19 cellular contexts compared by ENCODE assay signal in the genomic region with DNA sequence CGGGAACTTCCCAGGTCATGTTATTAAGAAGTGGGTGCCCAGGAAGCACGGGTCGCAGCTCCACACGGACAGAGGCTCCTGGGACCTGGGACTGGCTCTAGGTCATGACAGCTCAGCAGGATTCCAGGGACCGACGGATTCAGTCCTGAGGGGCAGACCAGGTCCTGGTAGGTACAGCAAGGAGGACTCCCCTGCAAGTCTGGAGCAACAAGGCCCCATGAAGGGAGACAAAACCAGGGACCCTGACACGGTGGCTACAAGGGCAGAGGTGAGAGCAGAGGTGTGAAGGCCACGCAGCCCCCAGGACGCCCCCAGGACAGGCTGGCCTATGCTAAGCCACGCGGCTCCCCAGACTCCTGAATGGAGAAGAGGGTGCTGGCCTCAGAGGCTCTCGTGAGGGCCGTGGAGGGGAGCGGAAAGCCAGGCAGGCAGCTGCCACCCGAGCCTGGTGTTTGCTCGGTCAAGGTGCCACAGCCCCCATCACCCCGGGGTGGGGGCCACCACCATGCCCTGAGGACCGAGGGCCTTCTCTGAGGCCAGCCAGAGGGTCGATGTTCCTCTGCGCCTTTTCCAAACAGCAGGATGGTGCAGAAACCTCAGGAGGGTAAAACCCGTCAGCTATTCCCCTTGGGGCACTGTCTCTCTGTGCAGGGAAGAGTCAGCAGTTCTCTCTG.
"Had no signal": no experiment of that assay in that cellular context is flagged by ENCODE, and none has a peak within 500 bp of the region (broad histone marks: within the 10 kb centered on the region; RNA-seq: fewer than 3 reads in every experiment).

No MANE protein-coding gene starts in this region.

- H3K4me1 ChIP-seq: gastroesophageal sphincter, transverse colon had no signal

- H3K36me3 ChIP-seq: brain microvascular endothelial cell, gastroesophageal sphincter, transverse colon had no signal

- H2AFZ ChIP-seq: hepatocyte had no signal

- H3K4me1 Mint-ChIP-seq: activated naive CD8-positive, alpha-beta T cell treated with anti-CD3 and anti-CD28 coated beads, Interleukin-2, amount 10 ng/mL, durations not matched to agents 7 days and 5 days; endodermal cell; nephron; T-helper 17 cell had no signal

- H3K27me3 ChIP-seq: brain microvascular endothelial cell, hepatocyte, transverse colon had no signal

- DNase-seq: activated CD4-positive, alpha-beta T cell treated with anti-CD3 and anti-CD28 coated beads for 4 hours; activated CD8-positive, alpha-beta memory T cell treated with anti-CD3 and anti-CD28 coated beads, Interleukin-2, amount 50 U/mL, for 4 hours; activated CD8-positive, alpha-beta T cell treated with anti-CD3 and anti-CD28 coated beads, Interleukin-2, amount 10 ng/mL, durations not matched to agents 7 days and 5 days; activated naive CD8-positive, alpha-beta T cell treated with anti-CD3 and anti-CD28 coated beads, Interleukin-2, amount 10 ng/mL, durations not matched to agents 7 days and 5 days; activated T-cell treated with anti-CD3 and anti-CD28 coated beads, Interleukin-2, amount 50 U/mL, for 72 hours; brain microvascular endothelial cell; endodermal cell; erythroblast; stimulated activated CD4-positive, alpha-beta T cell treated with anti-CD3 and anti-CD28 coated beads, Interleukin-4, amount 100 ng/mL, for 24 hours; stimulated activated naive CD4-positive, alpha-beta T cell treated with Interleukin-2 at 50 U/mL for 16 hours; T-helper 17 cell had no signal

- H3K27ac ChIP-seq: brain microvascular endothelial cell, gastroesophageal sphincter, hepatocyte, skin epidermis, transverse colon had no signal

- H3K36me3 Mint-ChIP-seq: activated naive CD8-positive, alpha-beta T cell treated with anti-CD3 and anti-CD28 coated beads, Interleukin-2, amount 10 ng/mL, durations not matched to agents 7 days and 5 days had no signal

- H3K4me3 Mint-ChIP-seq: activated CD8-positive, alpha-beta T cell treated with anti-CD3 and anti-CD28 coated beads, Interleukin-2, amount 10 ng/mL, durations not matched to agents 7 days and 5 days; activated naive CD8-positive, alpha-beta T cell treated with anti-CD3 and anti-CD28 coated beads, Interleukin-2, amount 10 ng/mL, durations not matched to agents 7 days and 5 days; activated T-cell treated with anti-CD3 and anti-CD28 coated beads, Interleukin-2, amount 50 U/mL, for 72 hours; dendritic cell treated with granulocyte-macrophage colony-stimulating factor and Interleukin-4, amounts not matched to agents 40 ng/mL and 50 ng/mL, for 4 days; endodermal cell; nephron; T-helper 17 cell; WTC11 had no signal

- H3K27ac Mint-ChIP-seq: activated CD8-positive, alpha-beta T cell treated with anti-CD3 and anti-CD28 coated beads, Interleukin-2, amount 10 ng/mL, durations not matched to agents 7 days and 5 days; activated naive CD8-positive, alpha-beta T cell treated with anti-CD3 and anti-CD28 coated beads, Interleukin-2, amount 10 ng/mL, durations not matched to agents 7 days and 5 days; activated T-cell treated with anti-CD3 and anti-CD28 coated beads, Interleukin-2, amount 50 U/mL, for 72 hours; dendritic cell treated with granulocyte-macrophage colony-stimulating factor and Interleukin-4, amounts not matched to agents 40 ng/mL and 50 ng/mL, for 4 days; endodermal cell; nephron; progenitor cell of endocrine pancreas; T-helper 17 cell; WTC11 had no signal

- H3K4me2 ChIP-seq: hepatocyte had no signal

- ATAC-seq: activated CD8-positive, alpha-beta T cell treated with anti-CD3 and anti-CD28 coated beads, Interleukin-2, amount 10 ng/mL, durations not matched to agents 7 days and 5 days; activated T-cell treated with anti-CD3 and anti-CD28 coated beads, Interleukin-2, amount 50 U/mL, for 72 hours; T-helper 17 cell; WTC11 had no signal

- H3K4me3 ChIP-seq: gastroesophageal sphincter, hepatocyte, skin epidermis, transverse colon had no signal

- H3K79me2 ChIP-seq: hepatocyte had no signal

- H3K27me3 Mint-ChIP-seq: activated naive CD8-positive, alpha-beta T cell treated with anti-CD3 and anti-CD28 coated beads, Interleukin-2, amount 10 ng/mL, durations not matched to agents 7 days and 5 days; dendritic cell treated with granulocyte-macrophage colony-stimulating factor and Interleukin-4, amounts not matched to agents 40 ng/mL and 50 ng/mL, for 4 days; T-helper 17 cell had no signal
